ENCODE assay signal across 1 cellular context in the genomic region with DNA sequence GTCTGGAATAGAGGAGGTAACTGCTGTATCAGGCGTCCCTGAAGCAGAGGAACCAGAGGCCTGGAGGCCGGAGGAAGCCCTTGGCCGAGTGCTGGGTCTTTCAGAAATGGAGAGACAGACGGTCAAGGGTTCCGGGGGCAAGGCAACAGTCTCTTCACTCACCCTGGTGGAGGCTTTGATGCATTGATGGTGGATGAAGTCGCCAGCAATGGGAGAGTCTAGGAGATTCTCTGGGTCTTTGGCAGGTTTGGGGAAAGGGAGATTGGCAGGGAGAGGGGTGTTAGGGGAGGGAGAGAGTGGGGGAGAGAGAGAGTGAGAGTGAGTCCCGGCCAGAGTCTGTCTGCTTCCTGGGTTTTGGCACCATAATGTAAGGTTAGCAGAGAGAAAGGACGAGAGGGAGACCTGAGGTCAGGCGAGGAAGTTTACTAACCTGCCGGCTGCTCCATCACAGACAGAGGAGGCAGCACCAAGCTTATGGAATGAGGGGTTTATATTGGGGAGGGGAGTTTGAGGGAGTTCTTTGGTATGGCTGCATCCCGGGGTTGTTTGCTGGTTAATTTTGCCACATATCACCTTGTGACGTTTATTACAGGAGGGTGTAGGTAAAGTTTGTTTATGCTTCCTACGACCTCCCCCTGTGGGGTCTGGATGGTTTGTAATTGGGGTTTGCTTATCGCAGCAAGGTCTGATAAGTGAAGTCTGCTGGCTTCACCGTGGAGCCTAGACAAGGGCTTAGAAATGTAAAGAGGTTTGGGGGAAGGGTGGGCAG.
TF ChIP-seq lines count a peak whose summit lies in the region.

No MANE protein-coding gene starts in this region.

TF ChIP-seq in H1, 55 proteins besides CTCF, POLR2A, EP300 and RAD21:
- TF ChIP-seq, protein P1, sequence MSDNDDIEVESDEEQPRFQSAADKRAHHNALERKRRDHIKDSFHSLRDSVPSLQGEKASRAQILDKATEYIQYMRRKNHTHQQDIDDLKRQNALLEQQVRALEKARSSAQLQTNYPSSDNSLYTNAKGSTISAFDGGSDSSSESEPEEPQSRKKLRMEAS (IDR thresholded peaks at IDR 0.05), result no peak
- TF ChIP-seq JUN (IDR thresholded peaks at IDR 0.05; ENCODE audit: low read depth, low read length) (no peak), TAF1 (IDR thresholded peaks at IDR 0.05; ENCODE audit: low read depth, low read length) (no peak), CEBPB (IDR thresholded peaks at IDR 0.05; ENCODE audit: low read depth, low read length) (no peak), KDM5A (IDR thresholded peaks at IDR 0.05; ENCODE audit: low read length) (no peak), ZNF274 (IDR thresholded peaks at IDR 0.05; ENCODE audit: borderline replicate concordance, extremely low read depth, low read length) (no peak), PHF8 (conservative IDR thresholded peaks at IDR 0.05; ENCODE audit: low read depth, low read length) (no peak), JUND (IDR thresholded peaks at IDR 0.05; ENCODE audit: low read length) (no peak), CBX8 (IDR thresholded peaks at IDR 0.05; ENCODE audit: borderline replicate concordance, low read depth, low read length) (no peak), GTF2F1 (IDR thresholded peaks at IDR 0.05; ENCODE audit: borderline replicate concordance, low read depth, low read length) (no peak), KDM4A (IDR thresholded peaks at IDR 0.05; ENCODE audit: low read depth, low read length, severe bottlenecking) (no peak), SAP30 (IDR thresholded peaks at IDR 0.05; ENCODE audit: insufficient read depth, insufficient replicate concordance, low read length) (no peak)
- TF ChIP-seq, protein P2, sequence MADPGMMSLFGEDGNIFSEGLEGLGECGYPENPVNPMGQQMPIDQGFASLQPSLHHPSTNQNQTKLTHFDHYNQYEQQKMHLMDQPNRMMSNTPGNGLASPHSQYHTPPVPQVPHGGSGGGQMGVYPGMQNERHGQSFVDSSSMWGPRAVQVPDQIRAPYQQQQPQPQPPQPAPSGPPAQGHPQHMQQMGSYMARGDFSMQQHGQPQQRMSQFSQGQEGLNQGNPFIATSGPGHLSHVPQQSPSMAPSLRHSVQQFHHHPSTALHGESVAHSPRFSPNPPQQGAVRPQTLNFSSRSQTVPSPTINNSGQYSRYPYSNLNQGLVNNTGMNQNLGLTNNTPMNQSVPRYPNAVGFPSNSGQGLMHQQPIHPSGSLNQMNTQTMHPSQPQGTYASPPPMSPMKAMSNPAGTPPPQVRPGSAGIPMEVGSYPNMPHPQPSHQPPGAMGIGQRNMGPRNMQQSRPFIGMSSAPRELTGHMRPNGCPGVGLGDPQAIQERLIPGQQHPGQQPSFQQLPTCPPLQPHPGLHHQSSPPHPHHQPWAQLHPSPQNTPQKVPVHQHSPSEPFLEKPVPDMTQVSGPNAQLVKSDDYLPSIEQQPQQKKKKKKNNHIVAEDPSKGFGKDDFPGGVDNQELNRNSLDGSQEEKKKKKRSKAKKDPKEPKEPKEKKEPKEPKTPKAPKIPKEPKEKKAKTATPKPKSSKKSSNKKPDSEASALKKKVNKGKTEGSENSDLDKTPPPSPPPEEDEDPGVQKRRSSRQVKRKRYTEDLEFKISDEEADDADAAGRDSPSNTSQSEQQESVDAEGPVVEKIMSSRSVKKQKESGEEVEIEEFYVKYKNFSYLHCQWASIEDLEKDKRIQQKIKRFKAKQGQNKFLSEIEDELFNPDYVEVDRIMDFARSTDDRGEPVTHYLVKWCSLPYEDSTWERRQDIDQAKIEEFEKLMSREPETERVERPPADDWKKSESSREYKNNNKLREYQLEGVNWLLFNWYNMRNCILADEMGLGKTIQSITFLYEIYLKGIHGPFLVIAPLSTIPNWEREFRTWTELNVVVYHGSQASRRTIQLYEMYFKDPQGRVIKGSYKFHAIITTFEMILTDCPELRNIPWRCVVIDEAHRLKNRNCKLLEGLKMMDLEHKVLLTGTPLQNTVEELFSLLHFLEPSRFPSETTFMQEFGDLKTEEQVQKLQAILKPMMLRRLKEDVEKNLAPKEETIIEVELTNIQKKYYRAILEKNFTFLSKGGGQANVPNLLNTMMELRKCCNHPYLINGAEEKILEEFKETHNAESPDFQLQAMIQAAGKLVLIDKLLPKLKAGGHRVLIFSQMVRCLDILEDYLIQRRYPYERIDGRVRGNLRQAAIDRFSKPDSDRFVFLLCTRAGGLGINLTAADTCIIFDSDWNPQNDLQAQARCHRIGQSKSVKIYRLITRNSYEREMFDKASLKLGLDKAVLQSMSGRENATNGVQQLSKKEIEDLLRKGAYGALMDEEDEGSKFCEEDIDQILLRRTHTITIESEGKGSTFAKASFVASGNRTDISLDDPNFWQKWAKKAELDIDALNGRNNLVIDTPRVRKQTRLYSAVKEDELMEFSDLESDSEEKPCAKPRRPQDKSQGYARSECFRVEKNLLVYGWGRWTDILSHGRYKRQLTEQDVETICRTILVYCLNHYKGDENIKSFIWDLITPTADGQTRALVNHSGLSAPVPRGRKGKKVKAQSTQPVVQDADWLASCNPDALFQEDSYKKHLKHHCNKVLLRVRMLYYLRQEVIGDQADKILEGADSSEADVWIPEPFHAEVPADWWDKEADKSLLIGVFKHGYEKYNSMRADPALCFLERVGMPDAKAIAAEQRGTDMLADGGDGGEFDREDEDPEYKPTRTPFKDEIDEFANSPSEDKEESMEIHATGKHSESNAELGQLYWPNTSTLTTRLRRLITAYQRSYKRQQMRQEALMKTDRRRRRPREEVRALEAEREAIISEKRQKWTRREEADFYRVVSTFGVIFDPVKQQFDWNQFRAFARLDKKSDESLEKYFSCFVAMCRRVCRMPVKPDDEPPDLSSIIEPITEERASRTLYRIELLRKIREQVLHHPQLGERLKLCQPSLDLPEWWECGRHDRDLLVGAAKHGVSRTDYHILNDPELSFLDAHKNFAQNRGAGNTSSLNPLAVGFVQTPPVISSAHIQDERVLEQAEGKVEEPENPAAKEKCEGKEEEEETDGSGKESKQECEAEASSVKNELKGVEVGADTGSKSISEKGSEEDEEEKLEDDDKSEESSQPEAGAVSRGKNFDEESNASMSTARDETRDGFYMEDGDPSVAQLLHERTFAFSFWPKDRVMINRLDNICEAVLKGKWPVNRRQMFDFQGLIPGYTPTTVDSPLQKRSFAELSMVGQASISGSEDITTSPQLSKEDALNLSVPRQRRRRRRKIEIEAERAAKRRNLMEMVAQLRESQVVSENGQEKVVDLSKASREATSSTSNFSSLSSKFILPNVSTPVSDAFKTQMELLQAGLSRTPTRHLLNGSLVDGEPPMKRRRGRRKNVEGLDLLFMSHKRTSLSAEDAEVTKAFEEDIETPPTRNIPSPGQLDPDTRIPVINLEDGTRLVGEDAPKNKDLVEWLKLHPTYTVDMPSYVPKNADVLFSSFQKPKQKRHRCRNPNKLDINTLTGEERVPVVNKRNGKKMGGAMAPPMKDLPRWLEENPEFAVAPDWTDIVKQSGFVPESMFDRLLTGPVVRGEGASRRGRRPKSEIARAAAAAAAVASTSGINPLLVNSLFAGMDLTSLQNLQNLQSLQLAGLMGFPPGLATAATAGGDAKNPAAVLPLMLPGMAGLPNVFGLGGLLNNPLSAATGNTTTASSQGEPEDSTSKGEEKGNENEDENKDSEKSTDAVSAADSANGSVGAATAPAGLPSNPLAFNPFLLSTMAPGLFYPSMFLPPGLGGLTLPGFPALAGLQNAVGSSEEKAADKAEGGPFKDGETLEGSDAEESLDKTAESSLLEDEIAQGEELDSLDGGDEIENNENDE (IDR thresholded peaks at IDR 0.05; ENCODE audit: insufficient replicate concordance, low read length), result no peak
